Comparison of ENCODE assay signal across 1 cellular context in the genomic region with DNA sequence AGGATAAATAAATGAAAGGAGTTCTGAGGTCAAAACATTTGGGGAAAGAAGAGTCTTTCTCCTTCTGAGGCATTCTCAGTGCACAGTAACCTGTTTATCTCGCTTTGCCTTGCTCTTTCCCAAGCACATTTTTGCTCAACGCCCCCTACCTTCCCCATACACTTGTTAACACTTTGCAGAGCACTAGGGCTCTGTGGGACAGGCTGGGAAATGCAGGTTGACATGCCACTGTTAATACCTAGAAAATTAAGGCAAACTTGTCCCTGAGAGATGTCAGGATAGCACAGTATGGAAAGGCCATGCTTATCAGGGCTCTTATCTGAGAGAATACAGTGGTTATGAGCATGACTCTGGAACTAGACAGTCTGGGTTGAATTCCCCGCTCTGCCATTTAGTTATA.
TF ChIP-seq lines count a peak whose summit lies in the region.

No MANE protein-coding gene starts in this region.

TF ChIP-seq in HCT116, 20 proteins besides CTCF, POLR2A, EP300 and RAD21 (continued from another document):
- TF ChIP-seq, protein P1, sequence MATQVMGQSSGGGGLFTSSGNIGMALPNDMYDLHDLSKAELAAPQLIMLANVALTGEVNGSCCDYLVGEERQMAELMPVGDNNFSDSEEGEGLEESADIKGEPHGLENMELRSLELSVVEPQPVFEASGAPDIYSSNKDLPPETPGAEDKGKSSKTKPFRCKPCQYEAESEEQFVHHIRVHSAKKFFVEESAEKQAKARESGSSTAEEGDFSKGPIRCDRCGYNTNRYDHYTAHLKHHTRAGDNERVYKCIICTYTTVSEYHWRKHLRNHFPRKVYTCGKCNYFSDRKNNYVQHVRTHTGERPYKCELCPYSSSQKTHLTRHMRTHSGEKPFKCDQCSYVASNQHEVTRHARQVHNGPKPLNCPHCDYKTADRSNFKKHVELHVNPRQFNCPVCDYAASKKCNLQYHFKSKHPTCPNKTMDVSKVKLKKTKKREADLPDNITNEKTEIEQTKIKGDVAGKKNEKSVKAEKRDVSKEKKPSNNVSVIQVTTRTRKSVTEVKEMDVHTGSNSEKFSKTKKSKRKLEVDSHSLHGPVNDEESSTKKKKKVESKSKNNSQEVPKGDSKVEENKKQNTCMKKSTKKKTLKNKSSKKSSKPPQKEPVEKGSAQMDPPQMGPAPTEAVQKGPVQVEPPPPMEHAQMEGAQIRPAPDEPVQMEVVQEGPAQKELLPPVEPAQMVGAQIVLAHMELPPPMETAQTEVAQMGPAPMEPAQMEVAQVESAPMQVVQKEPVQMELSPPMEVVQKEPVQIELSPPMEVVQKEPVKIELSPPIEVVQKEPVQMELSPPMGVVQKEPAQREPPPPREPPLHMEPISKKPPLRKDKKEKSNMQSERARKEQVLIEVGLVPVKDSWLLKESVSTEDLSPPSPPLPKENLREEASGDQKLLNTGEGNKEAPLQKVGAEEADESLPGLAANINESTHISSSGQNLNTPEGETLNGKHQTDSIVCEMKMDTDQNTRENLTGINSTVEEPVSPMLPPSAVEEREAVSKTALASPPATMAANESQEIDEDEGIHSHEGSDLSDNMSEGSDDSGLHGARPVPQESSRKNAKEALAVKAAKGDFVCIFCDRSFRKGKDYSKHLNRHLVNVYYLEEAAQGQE (IDR thresholded peaks at IDR 0.05; ENCODE audit: low read depth) = no peak
- no peak for TF ChIP-seq SIN3A (IDR thresholded peaks at IDR 0.05; ENCODE audit: low read depth)
TF ChIP-seq in HCT116: peak in this region for 0.
